In the genomic region with DNA sequence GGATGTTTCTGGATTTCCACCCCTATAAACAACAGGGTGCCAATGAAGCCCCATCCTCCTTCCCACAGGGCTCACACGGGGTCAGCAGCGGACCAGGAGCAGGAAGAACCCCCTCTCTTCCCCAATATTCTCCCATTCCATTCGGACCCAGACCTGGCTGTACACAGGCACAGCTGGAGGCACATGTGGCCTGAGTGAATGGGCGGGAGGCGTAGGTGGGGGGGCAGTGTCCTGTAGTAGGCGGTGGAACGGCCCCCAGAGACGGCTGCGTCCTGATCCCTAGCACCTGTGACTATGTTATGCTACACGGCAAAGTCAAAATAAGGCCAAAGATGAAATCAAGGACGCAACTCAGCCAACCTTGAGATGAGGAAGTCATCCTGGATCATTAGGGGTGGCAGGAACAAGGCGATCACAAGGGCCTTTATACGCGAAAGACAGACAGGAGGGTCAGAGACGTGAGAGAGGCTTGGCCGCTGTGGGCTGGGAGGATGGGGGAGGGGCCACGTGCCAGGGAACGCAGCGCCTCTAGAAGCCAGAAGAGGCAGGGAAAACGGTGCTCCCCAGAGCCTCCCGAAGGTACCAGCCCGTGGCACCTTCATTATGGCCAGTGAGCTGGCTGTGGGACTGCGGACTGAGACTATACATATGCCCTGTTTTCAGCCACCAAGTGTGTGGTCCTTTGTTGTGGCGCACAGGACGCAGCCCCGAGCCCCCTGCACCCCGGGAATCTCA, we compare ENCODE assay signal across 15 cellular contexts.
"Had no signal": no experiment of that assay in that cellular context is flagged by ENCODE, and none has a peak within 500 bp of the region (broad histone marks: within the 10 kb centered on the region; RNA-seq: fewer than 3 reads in every experiment).

No MANE protein-coding gene starts in this region.

- H3K27ac ChIP-seq: colonic mucosa, parathyroid adenoma, tibial nerve, uterus had no signal

- H3K27ac Mint-ChIP-seq: activated naive CD8-positive, alpha-beta T cell treated with anti-CD3 and anti-CD28 coated beads, Interleukin-2, amount 50 U/mL, for 24 hours; activated T-helper 17 cell treated with anti-CD3 and anti-CD28 coated beads, Interleukin-2, amount 50 U/mL, for 72 hours; T-cell had no signal

- H3K4me3 Mint-ChIP-seq: activated naive CD8-positive, alpha-beta T cell treated with anti-CD3 and anti-CD28 coated beads, Interleukin-2, amount 50 U/mL, for 24 hours; activated T-helper 17 cell treated with anti-CD3 and anti-CD28 coated beads, Interleukin-2, amount 50 U/mL, for 72 hours; T-cell had no signal

- H3K9me3 Mint-ChIP-seq: activated naive CD8-positive, alpha-beta T cell treated with anti-CD3 and anti-CD28 coated beads, Interleukin-2, amount 50 U/mL, for 24 hours; activated T-helper 17 cell treated with anti-CD3 and anti-CD28 coated beads, Interleukin-2, amount 50 U/mL, for 72 hours; T-cell had no signal

- H3K27me3 ChIP-seq: colonic mucosa, uterus had no signal

- H3K4me1 Mint-ChIP-seq: activated naive CD8-positive, alpha-beta T cell treated with anti-CD3 and anti-CD28 coated beads, Interleukin-2, amount 50 U/mL, for 24 hours; activated T-helper 17 cell treated with anti-CD3 and anti-CD28 coated beads, Interleukin-2, amount 50 U/mL, for 72 hours had no signal

- H3K4me1 ChIP-seq: colonic mucosa, parathyroid adenoma, uterus had no signal

- DNase-seq: activated CD4-positive, CD25-positive, alpha-beta regulatory T cell treated with anti-CD3 and anti-CD28 coated beads, Interleukin-2, amount 50 U/mL, for 72 hours; activated naive CD4-positive, alpha-beta T cell treated with Interleukin-2 at 50 U/mL for 16 hours; activated naive CD8-positive, alpha-beta T cell treated with anti-CD3 and anti-CD28 coated beads, Interleukin-2, amount 50 U/mL, for 24 hours; colonic mucosa; hypothalamus; retina; stimulated activated CD4-positive, alpha-beta T cell treated with anti-CD3 and anti-CD28 coated beads, Interleukin-4, amount 100 ng/mL, for 24 hours; stimulated activated naive CD4-positive, alpha-beta T cell; T-cell; T-helper 9 cell; uterus had no signal

- H3K36me3 Mint-ChIP-seq: T-cell had no signal

- H3K9me3 ChIP-seq: colonic mucosa, uterus had no signal

- H3K9ac ChIP-seq: parathyroid adenoma had no signal

- ATAC-seq: activated T-helper 17 cell treated with anti-CD3 and anti-CD28 coated beads, Interleukin-2, amount 50 U/mL, for 72 hours; esophagus mucosa; T-cell had no signal

- H3K4me3 ChIP-seq: colonic mucosa, tibial nerve, uterus had no signal

- H3K36me3 ChIP-seq: colonic mucosa, tibial nerve, uterus had no signal
